In the genomic region with DNA sequence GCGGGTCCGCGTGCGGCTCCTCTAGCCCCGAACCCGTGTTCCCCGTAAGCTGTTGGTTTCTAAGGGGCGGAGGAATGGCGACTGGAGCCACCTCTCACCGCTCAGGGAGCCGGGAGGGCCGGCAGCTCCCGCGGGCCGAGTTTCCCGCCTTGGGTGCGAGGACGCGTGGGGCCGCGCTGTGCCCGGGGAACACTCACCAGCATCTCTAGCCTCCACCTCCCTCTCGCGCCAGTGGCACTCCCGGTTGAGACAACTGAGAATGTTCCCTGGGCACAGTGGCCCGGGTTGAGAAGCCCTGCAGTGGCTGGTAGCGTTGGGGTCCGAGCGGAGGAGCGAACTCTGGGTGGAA, we compare ENCODE assay signal across 8 cellular contexts. TPM values are rescaled to one million over a fixed set of nuclear protein-coding genes. Genes with fewer than 3 reads are reported as not detected.
A peak's percentile ranks its signal among the peaks of the same experiment; 100 is the strongest.
DNase-seq lines count a peak whose midpoint lies in the region; ATAC-seq and TF ChIP-seq lines count a peak whose summit lies in the region.

No MANE protein-coding gene starts in this region.

- H3K36me3 Mint-ChIP-seq in nephron (ENCODE audit: low read depth) = peaks cover 10% of the 10 kb centered on the region

- H3K27ac Mint-ChIP-seq in nephron = peak overlapping the region in 2 of 3 experiments; percentile 27 to 72

- H3K4me1 Mint-ChIP-seq in nephron = peaks cover 16% of the 10 kb centered on the region

- H3K27ac ChIP-seq in RWPE2 (ENCODE audit: poor library complexity, severe bottlenecking) = peak overlapping the region; percentile 33

- peak overlapping the region; percentile 86 to 95 (median 86) for H3K4me3 Mint-ChIP-seq in nephron

- DNase-seq in stimulated activated CD4-positive, alpha-beta T cell treated with anti-CD3 and anti-CD28 coated beads, Interleukin-15, amount 100 ng/mL, for 24 hours = peak; percentile 45
- no peak for DNase-seq in stimulated activated CD4-positive, alpha-beta T cell treated with anti-CD3 and anti-CD28 coated beads, Interleukin-4, amount 100 ng/mL, for 24 hours
- DNase-seq in RWPE2 (ENCODE audit: low spot score) = no peak
- no peak for DNase-seq in epithelial cell of proximal tubule (ENCODE audit: low read depth)
- no peak for DNase-seq in NOMO-1 treated with dmso at 0.1 percent for 144 hours (lab: John Stamatoyannopoulos, UW; ENCODE audit: unreplicated experiment)

- peaks cover 4% of the 10 kb centered on the region for H3K27me3 Mint-ChIP-seq in nephron (ENCODE audit: low read depth)

- ATAC-seq in RWPE2 (ENCODE audit: low read depth) (peak; percentile 35), HG03469 (IDR thresholded peaks at IDR 0.05; ENCODE audit: unreplicated experiment) (no peak), GM21737 (IDR thresholded peaks at IDR 0.05; ENCODE audit: unreplicated experiment) (no peak)

- H3K9me3 ChIP-seq in RWPE2 (ENCODE audit: severe bottlenecking) = no peaks in the 10 kb centered on the region

- H3K4me1 ChIP-seq in RWPE2 (ENCODE audit: insufficient read depth, poor library complexity, severe bottlenecking) = peaks cover 5% of the 10 kb centered on the region

- TF ChIP-seq CTCF in RWPE2 (IDR thresholded peaks at IDR 0.05; ENCODE audit: poor library complexity, severe bottlenecking) (no peak), epithelial cell of proximal tubule (conservative IDR thresholded peaks at IDR 0.05; ENCODE audit: low read depth, low read length) (no peak), nephron (IDR thresholded peaks at IDR 0.05; ENCODE audit: unreplicated experiment in 3 of 3) (no peak)

- no peaks in the 10 kb centered on the region for H3K9me3 Mint-ChIP-seq in nephron

- H3K27me3 ChIP-seq in RWPE2 (ENCODE audit: insufficient read depth, poor library complexity, severe bottlenecking) = no peaks in the 10 kb centered on the region

- H3K4me3 ChIP-seq in RWPE2 (ENCODE audit: severe bottlenecking) (peak overlapping the region; percentile 63), epithelial cell of proximal tubule (ENCODE audit: low read depth, low read length) (peak overlapping the region; percentile 89)

- peaks cover 34% of the 10 kb centered on the region for H3K36me3 ChIP-seq in RWPE2 (ENCODE audit: low read depth)

RNA-seq across cellular contexts. Expression of gene TELO2, which starts 0.6 kb away (rescaled TPM):
- 33.5 and 45.9 TPM in 2 replicates for total RNA-seq in epithelial cell of proximal tubule

RNA-seq across cellular contexts. Expression of gene PTX4, which starts 5.0 kb away (rescaled TPM):
- total RNA-seq in epithelial cell of proximal tubule = not detected in 2 replicates

RNA-seq across cellular contexts. Expression of gene CLCN7, which starts 18.9 kb away (rescaled TPM):
- 57.3 and 76.2 TPM in 2 replicates for total RNA-seq in epithelial cell of proximal tubule

RNA-seq across cellular contexts. Expression of gene TMEM204, which starts 39.7 kb away (rescaled TPM):
- 1.4 TPM in 1 of 2 replicates, not detected in the other for total RNA-seq in epithelial cell of proximal tubule

RNA-seq across cellular contexts. Expression of gene CCDC154, which starts 49.4 kb away (rescaled TPM):
- total RNA-seq in epithelial cell of proximal tubule = not detected in 2 replicates
